ENCODE assay signal across 1 cellular context in the genomic region with DNA sequence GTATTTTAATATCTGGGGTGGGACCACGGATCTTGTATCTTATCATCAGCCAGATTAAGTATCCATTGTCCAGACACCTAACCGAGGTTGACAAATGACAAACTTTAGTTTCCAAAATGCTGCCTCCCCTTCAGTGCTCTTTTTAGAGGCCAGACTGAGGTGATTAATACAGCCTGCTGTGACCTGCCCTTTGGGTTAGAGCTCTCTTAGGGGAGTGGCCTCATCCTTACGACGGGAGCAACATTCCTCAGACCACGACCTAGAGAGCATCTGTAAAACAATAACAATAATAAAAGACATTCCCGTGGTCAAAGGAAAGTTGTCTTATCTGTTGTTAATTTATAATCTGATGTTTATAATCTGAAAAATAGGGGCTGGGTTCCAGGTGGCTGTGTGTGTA.
A peak's percentile ranks its signal among the peaks of the same experiment; 100 is the strongest.
TF ChIP-seq lines count a peak whose summit lies in the region.

No MANE protein-coding gene starts in this region.

TF ChIP-seq in H1, 55 proteins besides CTCF, POLR2A, EP300 and RAD21:
- TF ChIP-seq KDM1A (IDR thresholded peaks at IDR 0.05; ENCODE audit: borderline replicate concordance, low read length) = no peak
- peak; percentile 73 for TF ChIP-seq POLR2AphosphoS5 (IDR thresholded peaks at IDR 0.05; ENCODE audit: low read depth, low read length)
- 0 out of 2 replicates have a peak, but pooled peaks have one; percentile 29 for TF ChIP-seq TEAD4 (IDR thresholded peaks at IDR 0.05; ENCODE audit: low read depth, low read length)
